In genomic region chr5:131773805-131774204, GRCh38 we compare ENCODE assay signal across 21 cellular contexts. TPM values are rescaled to one million over a fixed set of nuclear protein-coding genes. Genes with fewer than 3 reads are reported as not detected.
DNase-seq lines count a peak whose midpoint lies in the region; TF ChIP-seq lines count a peak whose summit lies in the region.
"Had no signal": no experiment of that assay in that cellular context is flagged by ENCODE, and none has a peak within 500 bp of the region (broad histone marks: within the 10 kb centered on the region; RNA-seq: fewer than 3 reads in every experiment).

No MANE protein-coding gene starts in this region.

- no peaks in the 10 kb centered on the region for H3K27me3 ChIP-seq in dorsolateral prefrontal cortex
- no peaks in the 10 kb centered on the region for H3K27me3 ChIP-seq in testis
- H3K27me3 ChIP-seq: BE2C, heart right ventricle, left lung, SJSA1, tibial artery had no signal

- intact Hi-C loops in dorsolateral prefrontal cortex (cut with DNase I) (loop anchor here in 1 of 2 donors (2.0 kb wide), 1 partner anchor 23 kb away; the partner anchor contains the start of gene FNIP1), testis (cut with DNase I; ENCODE audit: low total_unique reads) (no loop called here)

- no peak for TF ChIP-seq POLR2A in testis (IDR thresholded peaks at IDR 0.05)

- TF ChIP-seq CTCF in dorsolateral prefrontal cortex (IDR thresholded peaks at IDR 0.05 in 54 of 56, conservative IDR thresholded peaks at IDR 0.05 in 2 of 56; ENCODE audit: low read depth in 1 of 56, partially characterized antibody in 56 of 56) (peak in 2 of 56 donors; percentile 8 to 24), testis (IDR thresholded peaks at IDR 0.05) (no peak)

- H3K9me3 ChIP-seq in testis, result no peaks in the 10 kb centered on the region
- H3K9me3 ChIP-seq: BE2C, heart right ventricle, left lung, SJSA1, tibial artery had no signal

- H3K4me3 ChIP-seq in dorsolateral prefrontal cortex, result peak overlapping the region in 1 of 59 donors; percentile 6
- H3K4me3 ChIP-seq in testis, result no peak overlapping the region
- H3K4me3 ChIP-seq: heart right ventricle, left lung, SJSA1, tibial artery had no signal

- DNase-seq in NCI-H226 (peak; percentile 36), dorsolateral prefrontal cortex (peak in 7 of 10 donors; percentile 17 to 80 (median 46)), nucleus accumbens (lab: John Stamatoyannopoulos, UW) (peak in 43 of 56 donors; percentile 2 to 75 (median 40)), testis (peak; percentile 68), AG08395 (ENCODE audit: low spot score) (no peak), AG20443 (ENCODE audit: low spot score) (no peak), HPDE6-E6E7 (ENCODE audit: extremely low spot score) (no peak)
- DNase-seq: activated CD4-positive, alpha-beta T cell treated with anti-CD3 and anti-CD28 coated beads, Interleukin-2, amount 50 U/mL, for 4 hours; activated CD8-positive, alpha-beta memory T cell treated with anti-CD3 and anti-CD28 coated beads, Interleukin-2, amount 50 U/mL, for 4 hours; activated naive CD8-positive, alpha-beta T cell treated with anti-CD3 and anti-CD28 coated beads, Interleukin-2, amount 10 ng/mL, durations not matched to agents 7 days and 5 days; BE2C; heart right ventricle; left lung; NCI-H1105; NCI-H2081 treated with DMSO at 0.1 percent for 48 hours; small intestine; stimulated activated CD4-positive, alpha-beta T cell treated with anti-CD3 and anti-CD28 coated beads, Interleukin-2, amount 100 ng/mL, for 24 hours; stimulated activated naive B cell treated with anti-CD40 and anti-IgM and Interleukin-4, amounts not matched to agents 10 μg/mL and 1 μg/mL and 100 μg/mL, for 72 hours; tibial artery had no signal

- 61 to 71% methylated on average over 2 of the region's 2 CpGs for WGBS in testis, 2 donors

- H3K27ac ChIP-seq in dorsolateral prefrontal cortex (peak overlapping the region in 57 of 59 donors; percentile 3 to 93 (median 73)), testis (peak overlapping the region in 1 of 2 donors; percentile 41)
- H3K27ac ChIP-seq: HL-60, left lung, SJSA1, tibial artery had no signal

- H3K36me3 ChIP-seq in testis (ENCODE audit: low read depth, missing control alignments), result no peaks in the 10 kb centered on the region
- H3K36me3 ChIP-seq: BE2C, heart right ventricle, left lung, tibial artery had no signal

- peaks cover 8% of the 10 kb centered on the region for H3K4me1 ChIP-seq in testis
- H3K4me1 ChIP-seq: BE2C, SJSA1 had no signal

RNA-seq across cellular contexts. Expression of gene FNIP1, which starts 23.0 kb away (rescaled TPM):
- total RNA-seq in dorsolateral prefrontal cortex, result 10 to 100 TPM; 40.0 to 84.5 (median 54.3) TPM
- total RNA-seq in testis, result 10 to 100 TPM; 60.1 to 61.3 TPM
- polyA plus RNA-seq in testis (ENCODE audit: insufficient read depth, low read depth, low replicate concordance), result 29.2 TPM

Comparison
In these comparisons a context has a peak if more than half of its experiments do, and no peak if none do; other contexts are left out.
1. DNase-seq: peak in NCI-H226 (single experiment), dorsolateral prefrontal cortex (7 of 10), nucleus accumbens (43 of 56) and testis (single experiment); none in AG08395 (single experiment), AG20443 (single experiment) and HPDE6-E6E7 (single experiment).